Comparison of ENCODE assay signal across 1 cellular context in genomic region chr20:1118336-1119127, GRCh38.
TF ChIP-seq lines count a peak whose summit lies in the region.

Gene PSMF1, plus strand, starts transcription at chr20:1118602. Its CDS starts 172 bp downstream, at chr20:1118774.

TF ChIP-seq in HEK293, 187 proteins besides CTCF, POLR2A, EP300 and RAD21 (continued from another document and continues in another):
- TF ChIP-seq REPIN1 (tag by site-specific recombination; IDR thresholded peaks at IDR 0.05; ENCODE audit: low read depth) (peak; percentile 83; the same call in 1 of the 2 replicates), ZNF701 (tag by site-specific recombination; IDR thresholded peaks at IDR 0.05) (no peak), SP2 (tag by site-specific recombination; IDR thresholded peaks at IDR 0.05) (peak; percentile 88), ZNF394 (tag by site-specific recombination; IDR thresholded peaks at IDR 0.05; ENCODE audit: borderline replicate concordance) (peak; percentile 89; the same call in 1 of the 2 replicates), ZBTB49 (tag by site-specific recombination; IDR thresholded peaks at IDR 0.05; ENCODE audit: low read depth) (no peak), MYNN (tag by site-specific recombination; IDR thresholded peaks at IDR 0.05; ENCODE audit: borderline replicate concordance) (no peak), ZNF175 (tag by site-specific recombination; IDR thresholded peaks at IDR 0.05) (no peak), KLF7 (tag by site-specific recombination; IDR thresholded peaks at IDR 0.05; ENCODE audit: borderline replicate concordance) (peak; percentile 100; the same call in 1 of the 2 replicates), TRIM28 (IDR thresholded peaks at IDR 0.05; ENCODE audit: borderline replicate concordance, low read length) (peak; percentile 52; the same call in 1 of the 2 replicates), ZEB2 (tag by site-specific recombination; IDR thresholded peaks at IDR 0.05) (peak; percentile 88), REST (tag by site-specific recombination; IDR thresholded peaks at IDR 0.05) (peak; percentile 70), ZFP69B (tag by site-specific recombination; IDR thresholded peaks at IDR 0.05) (peak; percentile 90), ZNF148 (tag by site-specific recombination; IDR thresholded peaks at IDR 0.05; ENCODE audit: borderline replicate concordance) (no peak), GFI1B (tag by site-specific recombination; IDR thresholded peaks at IDR 0.05) (no peak), ZNF350 (tag by site-specific recombination; IDR thresholded peaks at IDR 0.05) (no peak), ZNF26 (tag by site-specific recombination; IDR thresholded peaks at IDR 0.05) (no peak), ZNF704 (tag by site-specific recombination; IDR thresholded peaks at IDR 0.05) (no peak), ZNF362 (tag by site-specific recombination; IDR thresholded peaks at IDR 0.05) (no peak), ZNF530 (tag by site-specific recombination; IDR thresholded peaks at IDR 0.05; ENCODE audit: low read depth) (no peak), ZNF404 (tag by site-specific recombination; IDR thresholded peaks at IDR 0.05) (no peak), ZNF426 (tag by site-specific recombination; IDR thresholded peaks at IDR 0.05) (no peak), ZNF558 (tag by site-specific recombination; IDR thresholded peaks at IDR 0.05) (peak; percentile 36; the same call in 1 of the 2 replicates), ZNF391 (tag by site-specific recombination; IDR thresholded peaks at IDR 0.05; ENCODE audit: borderline replicate concordance, low read depth) (peak; percentile 94), HOXD13 (CRISPR knock-in tag; IDR thresholded peaks at IDR 0.05; ENCODE audit: borderline replicate concordance) (no peak), ZNF639 (tag by site-specific recombination; IDR thresholded peaks at IDR 0.05) (peak; percentile 99), KLF1 (tag by site-specific recombination; IDR thresholded peaks at IDR 0.05) (peak; percentile 97), ZNF692 (tag by site-specific recombination; IDR thresholded peaks at IDR 0.05) (peak; percentile 94), ZNF223 (tag by site-specific recombination; IDR thresholded peaks at IDR 0.05) (no peak), ZNF473 (tag by site-specific recombination; IDR thresholded peaks at IDR 0.05) (no peak), ZNF777 (tag by site-specific recombination; IDR thresholded peaks at IDR 0.05; ENCODE audit: borderline replicate concordance) (peak; percentile 69; the same call in 1 of the 2 replicates), ZBTB26 (tag by site-specific recombination; optimal IDR thresholded peaks at IDR 0.05) (peak; percentile 84), ZNF768 (tag by site-specific recombination; IDR thresholded peaks at IDR 0.05) (no peak; the same call in 1 of the 2 replicates), ZFHX2 (tag by site-specific recombination; conservative IDR thresholded peaks at IDR 0.05) (no peak; the same call in 1 of the 2 replicates), ZNF837 (tag by site-specific recombination; IDR thresholded peaks at IDR 0.05) (0 out of 2 replicates have a peak, but pooled peaks have one; percentile 38), ZNF624 (tag by site-specific recombination; IDR thresholded peaks at IDR 0.05) (no peak), ZNF792 (tag by site-specific recombination; IDR thresholded peaks at IDR 0.05) (no peak), ZNF114 (tag by site-specific recombination; IDR thresholded peaks at IDR 0.05) (no peak), ZNF202 (tag by site-specific recombination; IDR thresholded peaks at IDR 0.05; ENCODE audit: borderline replicate concordance) (no peak), ZBTB21 (tag by site-specific recombination; IDR thresholded peaks at IDR 0.05) (peak; percentile 61; the same call in 1 of the 2 replicates), ZNF549 (tag by site-specific recombination; IDR thresholded peaks at IDR 0.05) (no peak), ZNF791 (tag by site-specific recombination; IDR thresholded peaks at IDR 0.05) (no peak), ZNF138 (tag by site-specific recombination; IDR thresholded peaks at IDR 0.05; ENCODE audit: borderline replicate concordance) (no peak), ZNF449 (tag by site-specific recombination; IDR thresholded peaks at IDR 0.05) (peak; percentile 58; the same call in 1 of the 2 replicates), ZNF266 (tag by site-specific recombination; IDR thresholded peaks at IDR 0.05; ENCODE audit: low read depth) (no peak), ZNF580 (tag by site-specific recombination; IDR thresholded peaks at IDR 0.05) (no peak; the same call in 1 of the 2 replicates), ZNF423 (tag by site-specific recombination; IDR thresholded peaks at IDR 0.05) (no peak)
